Comparison of ENCODE assay signal across 1 cellular context in the genomic region with DNA sequence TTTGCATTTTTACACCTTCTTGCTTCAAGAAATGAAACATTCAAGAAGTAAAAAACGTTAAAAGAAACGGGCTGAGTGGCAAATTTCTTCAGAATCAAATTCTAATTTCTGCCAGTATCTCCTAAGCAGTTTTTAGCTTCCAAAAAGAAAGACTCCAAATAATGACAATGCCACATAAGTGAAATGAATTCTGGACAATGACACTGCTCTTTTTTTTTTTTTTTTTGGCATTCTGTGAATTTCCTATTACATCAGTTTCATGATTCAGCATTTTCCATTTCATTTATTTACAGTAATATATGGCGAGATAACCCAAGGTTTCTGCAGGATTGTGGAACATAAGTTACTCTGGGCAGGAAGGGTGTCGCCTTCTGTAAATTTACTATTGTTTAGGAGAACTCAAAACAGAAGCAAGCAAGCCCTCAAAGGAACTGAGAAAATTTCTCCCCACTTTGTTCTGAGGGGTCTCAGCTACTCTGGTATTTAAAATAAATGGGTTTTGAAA.
TF ChIP-seq lines count a peak whose summit lies in the region.

No MANE protein-coding gene starts in this region.

TF ChIP-seq in H1, 55 proteins besides CTCF, POLR2A, EP300 and RAD21:
- peak; percentile 81 for TF ChIP-seq BACH1 (IDR thresholded peaks at IDR 0.05; ENCODE audit: low read length)
- no peak for TF ChIP-seq CHD2 (IDR thresholded peaks at IDR 0.05; ENCODE audit: low read length)
